In genomic region chr2:10170256-10170655, GRCh38 we compare ENCODE assay signal across 12 cellular contexts. TPM values are rescaled to one million over a fixed set of nuclear protein-coding genes. Genes with fewer than 3 reads are reported as not detected.
A peak's percentile ranks its signal among the peaks of the same experiment; 100 is the strongest.
DNase-seq lines count a peak whose midpoint lies in the region; TF ChIP-seq lines count a peak whose summit lies in the region.
"Had no signal": no experiment of that assay in that cellular context is flagged by ENCODE, and none has a peak within 500 bp of the region (broad histone marks: within the 10 kb centered on the region; RNA-seq: fewer than 3 reads in every experiment).

No MANE protein-coding gene starts in this region.

- H3K9me3 ChIP-seq in mesenchymal stem cell (ENCODE audit: control insufficient read depth, low read length), result no peaks in the 10 kb centered on the region
- H3K9me3 ChIP-seq: tibial artery had no signal

- H3K4me3 ChIP-seq in ACC112 (ENCODE audit: low read depth, low read length) (no peak overlapping the region), choroid plexus epithelial cell (ENCODE audit: low read depth, low read length) (no peak overlapping the region), mesenchymal stem cell (ENCODE audit: insufficient read depth in 1 of 2, low read depth in 1 of 2, low read length in 2 of 2) (no peak overlapping the region)
- H3K4me3 ChIP-seq: tibial artery had no signal

- no peak overlapping the region for H3K14ac ChIP-seq in mesenchymal stem cell (ENCODE audit: low read length in 2 of 2)

- peak overlapping the region; percentile 49 for H3K27ac ChIP-seq in ACC112 (ENCODE audit: low read depth, low read length)
- H3K27ac ChIP-seq in mesenchymal stem cell (ENCODE audit: low read length, poor library complexity, severe bottlenecking), result no peak overlapping the region
- H3K27ac ChIP-seq: tibial artery had no signal

- 35% methylated on average over 8 of the region's 9 CpGs for WGBS in mesenchymal stem cell

- no peak overlapping the region for H2AK5ac ChIP-seq in mesenchymal stem cell (ENCODE audit: low read length, severe bottlenecking)

- H3K23ac ChIP-seq in mesenchymal stem cell (ENCODE audit: low read length in 2 of 2), result no peak overlapping the region

- no peaks in the 10 kb centered on the region for H3K27me3 ChIP-seq in ACC112 (ENCODE audit: insufficient read depth, low read length)
- peaks cover 0 to 5% of the 10 kb centered on the region in 2 experiments for H3K27me3 ChIP-seq in mesenchymal stem cell (ENCODE audit: control insufficient read depth in 1 of 2, insufficient read depth in 1 of 2, low read length in 2 of 2)
- H3K27me3 ChIP-seq: tibial artery had no signal

- no peak overlapping the region for H2BK120ac ChIP-seq in mesenchymal stem cell (ENCODE audit: low read depth, low read length)

- no peak overlapping the region for H3K9ac ChIP-seq in mesenchymal stem cell (ENCODE audit: low read length)

- H4K8ac ChIP-seq in mesenchymal stem cell (ENCODE audit: low read length), result no peak overlapping the region

- no peak overlapping the region for H2BK15ac ChIP-seq in mesenchymal stem cell (ENCODE audit: low read depth, poor library complexity, severe bottlenecking)

- no peak for TF ChIP-seq CTCF in choroid plexus epithelial cell (conservative IDR thresholded peaks at IDR 0.05; ENCODE audit: low read depth, low read length)

- H3K79me2 ChIP-seq in ACC112 (ENCODE audit: control insufficient read depth, insufficient read depth, low read length, unreplicated experiment), result no peaks in the 10 kb centered on the region

- no peak overlapping the region for H3K4ac ChIP-seq in mesenchymal stem cell (ENCODE audit: low read depth in 1 of 2, low read length in 2 of 2)

- H3K4me1 ChIP-seq in ACC112 (ENCODE audit: control insufficient read depth, insufficient read depth, low read length, unreplicated experiment), result peaks cover 21% of the 10 kb centered on the region
- H3K4me1 ChIP-seq in mesenchymal stem cell (ENCODE audit: control insufficient read depth, insufficient read depth, low read depth, low read length), result peaks cover 19% of the 10 kb centered on the region
- H3K4me1 ChIP-seq: tibial artery had no signal

- H3K79me1 ChIP-seq in mesenchymal stem cell (replicated peaks; ENCODE audit: low read length, poor library complexity, severe bottlenecking), result no peaks in the 10 kb centered on the region

- no peak overlapping the region for H2BK12ac ChIP-seq in mesenchymal stem cell (ENCODE audit: low read length in 2 of 2)

- H2AFZ ChIP-seq in ACC112 (ENCODE audit: low read length, unreplicated experiment) (no peak overlapping the region), mesenchymal stem cell (ENCODE audit: low read depth, low read length) (no peak overlapping the region)

- no peak overlapping the region for H3K18ac ChIP-seq in mesenchymal stem cell (ENCODE audit: low read depth in 1 of 2, low read length in 2 of 2)

- H2BK5ac ChIP-seq in mesenchymal stem cell (ENCODE audit: low read depth, low read length, poor library complexity, severe bottlenecking), result no peak overlapping the region

- H4K91ac ChIP-seq in mesenchymal stem cell (ENCODE audit: low read length), result no peak overlapping the region

- H3K36me3 ChIP-seq in ACC112 (ENCODE audit: insufficient read depth, low read length) (no peaks in the 10 kb centered on the region), mesenchymal stem cell (ENCODE audit: control insufficient read depth in 1 of 2, insufficient read depth in 2 of 2, low read depth in 1 of 2, low read length in 2 of 2) (no peaks in the 10 kb centered on the region)
- H3K36me3 ChIP-seq: tibial artery had no signal

- H3K4me2 ChIP-seq in mesenchymal stem cell (ENCODE audit: low read length, poor library complexity, severe bottlenecking), result no peak overlapping the region

- DNase-seq in NCI-H226 (peak; percentile 74), choroid plexus epithelial cell (ENCODE audit: low read depth) (peak; percentile 38), mesenchymal stem cell (peak; percentile 51), Kasumi-1 (lab: John Stamatoyannopoulos, UW) (no peak), H4 (ENCODE audit: low spot score) (no peak), NCI-H187 (lab: John Stamatoyannopoulos, UW) (no peak)
- DNase-seq in activated naive CD4-positive, alpha-beta T cell treated with Interleukin-2 at 50 U/mL for 16 hours, result no peak
- DNase-seq: activated CD4-positive, alpha-beta T cell treated with anti-CD3 and anti-CD28 coated beads, Interleukin-2, amount 50 U/mL, for 1 hour; left cardiac atrium; T-helper 17 cell; tibial artery had no signal

RNA-seq across cellular contexts. Expression of gene RRM2, which starts 47.7 kb away (rescaled TPM):
- polyA plus RNA-seq in mesenchymal stem cell (2013, experiment 1 of 2), result 18.2 TPM
- 20.1 TPM for polyA plus RNA-seq in mesenchymal stem cell (2013, experiment 2 of 2)
- total RNA-seq in H4 (2014; rRNA removed; shearing (Covaris generic)), result 51.9 and 68.5 TPM in 2 replicates

Comparison
In these comparisons a context has a peak if more than half of its experiments do, and no peak if none do; other contexts are left out.
1. DNase-seq: peak in NCI-H226 (single experiment), choroid plexus epithelial cell (single experiment) and mesenchymal stem cell (single experiment); none in Kasumi-1 (0 of 2), H4 (single experiment), NCI-H187 (0 of 2) and activated naive CD4-positive, alpha-beta T cell treated with Interleukin-2 at 50 U/mL for 16 hours (single experiment).